Comparison of ENCODE assay signal across 1 cellular context in genomic region chr17:29565643-29566472, GRCh38.
TF ChIP-seq lines count a peak whose summit lies in the region.

No MANE protein-coding gene starts in this region.

TF ChIP-seq in HepG2, 621 proteins besides CTCF, POLR2A, EP300 and RAD21 (continued from another document):
- TF ChIP-seq HMGXB3 (CRISPR knock-in tag; IDR thresholded peaks at IDR 0.05; ENCODE audit: borderline replicate concordance) (no peak), ZNF879 (CRISPR knock-in tag; IDR thresholded peaks at IDR 0.05) (no peak), ZNF20 (CRISPR knock-in tag; IDR thresholded peaks at IDR 0.05) (0 out of 2 replicates have a peak, but pooled peaks have one; percentile 88), ZNF589 (CRISPR knock-in tag; conservative IDR thresholded peaks at IDR 0.05) (no peak), MYC (CRISPR knock-in tag; IDR thresholded peaks at IDR 0.05; ENCODE audit: borderline replicate concordance) (0 out of 2 replicates have a peak, but pooled peaks have one; percentile 12), E2F1 (CRISPR knock-in tag; IDR thresholded peaks at IDR 0.05) (no peak), REXO4 (CRISPR knock-in tag; IDR thresholded peaks at IDR 0.05; ENCODE audit: borderline replicate concordance) (no peak), ARID4A (CRISPR knock-in tag; IDR thresholded peaks at IDR 0.05; ENCODE audit: borderline replicate concordance) (peak; percentile 71), BCL3 (CRISPR knock-in tag; IDR thresholded peaks at IDR 0.05) (peak; percentile 41; the same call in 1 of the 2 replicates), GATAD1 (CRISPR knock-in tag; IDR thresholded peaks at IDR 0.05) (no peak), KLF15 (CRISPR knock-in tag; IDR thresholded peaks at IDR 0.05; ENCODE audit: borderline replicate concordance) (no peak), KLF11 (CRISPR knock-in tag; IDR thresholded peaks at IDR 0.05) (no peak), SIX1 (CRISPR knock-in tag; IDR thresholded peaks at IDR 0.05; ENCODE audit: borderline replicate concordance) (no peak), ZNF12 (CRISPR knock-in tag; IDR thresholded peaks at IDR 0.05) (no peak; the same call in 1 of the 2 replicates), ZNF607 (CRISPR knock-in tag; IDR thresholded peaks at IDR 0.05; ENCODE audit: borderline replicate concordance) (peak; percentile 42; the same call in 1 of the 2 replicates), THYN1 (CRISPR knock-in tag; IDR thresholded peaks at IDR 0.05; ENCODE audit: borderline replicate concordance, low read depth) (no peak), GATAD2A (CRISPR knock-in tag; IDR thresholded peaks at IDR 0.05) (0 out of 2 replicates have a peak, but pooled peaks have one; percentile 3), ZBTB49 (CRISPR knock-in tag; IDR thresholded peaks at IDR 0.05; ENCODE audit: borderline replicate concordance) (no peak)
